In genomic region chr7:43870316-43870715, GRCh38 we compare ENCODE assay signal across 10 cellular contexts. TPM values are rescaled to one million over a fixed set of nuclear protein-coding genes. Genes with fewer than 3 reads are reported as not detected.
DNase-seq lines count a peak whose midpoint lies in the region; ATAC-seq and TF ChIP-seq lines count a peak whose summit lies in the region.
"Had no signal": no experiment of that assay in that cellular context is flagged by ENCODE, and none has a peak within 500 bp of the region (broad histone marks: within the 10 kb centered on the region; RNA-seq: fewer than 3 reads in every experiment).

No MANE protein-coding gene starts in this region.

- H3K4me2 ChIP-seq in GM23248 (ENCODE audit: unreplicated experiment): peak overlapping the region; percentile 98
- H3K4me2 ChIP-seq in smooth muscle cell: peak overlapping the region; percentile 89
- no peak overlapping the region for H3K4me2 ChIP-seq in MM.1S (ENCODE audit: low read depth, low read length)

- H4K20me1 ChIP-seq in GM23248 (ENCODE audit: insufficient read depth): no peaks in the 10 kb centered on the region
- H4K20me1 ChIP-seq in smooth muscle cell (ENCODE audit: low read depth): no peaks in the 10 kb centered on the region
- no peaks in the 10 kb centered on the region for H4K20me1 ChIP-seq in MM.1S (ENCODE audit: insufficient read depth, low read length)

- no peak for ATAC-seq in RWPE2 (ENCODE audit: low read depth)

- H3K9ac ChIP-seq in GM23248 (peak overlapping the region; percentile 98), smooth muscle cell (ENCODE audit: low read depth) (peak overlapping the region; percentile 98), MM.1S (ENCODE audit: low read length) (no peak overlapping the region)
- H3K9ac ChIP-seq: parathyroid adenoma had no signal

- H3K4me1 ChIP-seq in GM23248 (ENCODE audit: insufficient read depth): peaks cover 51% of the 10 kb centered on the region
- peaks cover 31% of the 10 kb centered on the region for H3K4me1 ChIP-seq in RWPE2 (ENCODE audit: insufficient read depth, poor library complexity, severe bottlenecking)
- peaks cover 13% of the 10 kb centered on the region for H3K4me1 ChIP-seq in smooth muscle cell (ENCODE audit: low read depth)
- H3K4me1 ChIP-seq in MM.1S (ENCODE audit: low read length): peaks cover 7% of the 10 kb centered on the region; the same call in 1 of the 2 replicates

- no peaks in the 10 kb centered on the region; the same call in none of the 2 replicates for H3K36me3 ChIP-seq in GM23248 (ENCODE audit: low read depth)
- peaks cover 20% of the 10 kb centered on the region for H3K36me3 ChIP-seq in RWPE2 (ENCODE audit: low read depth)
- no peaks in the 10 kb centered on the region for H3K36me3 ChIP-seq in smooth muscle cell (ENCODE audit: low read depth)
- peaks cover 11% of the 10 kb centered on the region for H3K36me3 ChIP-seq in MM.1S (replicated peaks; ENCODE audit: insufficient read depth, low read length)

- 86 to 90% methylated on average over 4 of the region's 4 CpGs for WGBS in GM23248 (ENCODE audit: low coverage in 1 of 2, low lambda C conversion rate in 2 of 2, missing lambda C conversion rate in 2 of 2), 2 experiments
- WGBS in smooth muscle cell (ENCODE audit: low lambda C conversion rate): 84% methylated on average over 4 of the region's 4 CpGs

- DNase-seq in GM23248 (no peak), RWPE2 (ENCODE audit: low spot score) (no peak), fibroblast of villous mesenchyme (ENCODE audit: low read depth) (peak; percentile 23), smooth muscle cell (lab: John Stamatoyannopoulos, UW; ENCODE audit: unreplicated experiment) (no peak), DMS153 (lab: John Stamatoyannopoulos, UW) (no peak), NCI-H226 (no peak), NCI-H1092 treated with DMSO at 0.1 percent for 48 hours (lab: John Stamatoyannopoulos, UW) (no peak), MM.1S (no peak)
- DNase-seq: activated effector memory CD4-positive, alpha-beta T cell treated with Interleukin-2 at 50 U/mL for 16 hours had no signal

- TF ChIP-seq CTCF in RWPE2 (IDR thresholded peaks at IDR 0.05; ENCODE audit: poor library complexity, severe bottlenecking) (no peak), fibroblast of villous mesenchyme (IDR thresholded peaks at IDR 0.05; ENCODE audit: insufficient read depth, low read depth, low read length) (no peak), smooth muscle cell (IDR thresholded peaks at IDR 0.05; ENCODE audit: borderline replicate concordance, insufficient read depth, poor library complexity, severe bottlenecking) (no peak), MM.1S (IDR thresholded peaks at IDR 0.05; ENCODE audit: low read length) (no peak)

- H3K9me2 ChIP-seq in GM23248 (ENCODE audit: insufficient read depth): no peaks in the 10 kb centered on the region
- no peaks in the 10 kb centered on the region for H3K9me2 ChIP-seq in MM.1S (replicated peaks; ENCODE audit: insufficient read depth, low read length)

- H2AFZ ChIP-seq in GM23248 (peak overlapping the region; percentile 57; the same call in 1 of the 2 replicates), smooth muscle cell (ENCODE audit: low read depth) (no peak overlapping the region), MM.1S (ENCODE audit: low read length) (no peak overlapping the region)

- in situ Hi-C loops in GM23248 (cut with MboI): no loop called here

- peak overlapping the region; percentile 85 for H3K4me3 ChIP-seq in GM23248
- H3K4me3 ChIP-seq in RWPE2 (ENCODE audit: severe bottlenecking): no peak overlapping the region
- no peak overlapping the region for H3K4me3 ChIP-seq in fibroblast of villous mesenchyme (ENCODE audit: low read depth, low read length)
- peak overlapping the region; percentile 88 for H3K4me3 ChIP-seq in smooth muscle cell
- H3K4me3 ChIP-seq in MM.1S (ENCODE audit: low read length): no peak overlapping the region

- H3K9me3 ChIP-seq in GM23248 (ENCODE audit: low read depth): no peaks in the 10 kb centered on the region
- no peaks in the 10 kb centered on the region for H3K9me3 ChIP-seq in RWPE2 (ENCODE audit: severe bottlenecking)
- no peaks in the 10 kb centered on the region for H3K9me3 ChIP-seq in smooth muscle cell (replicated peaks; ENCODE audit: low read depth)
- no peaks in the 10 kb centered on the region for H3K9me3 ChIP-seq in MM.1S (replicated peaks; ENCODE audit: insufficient read depth, low read length)

- H3F3A ChIP-seq in GM23248 (ENCODE audit: insufficient read depth) (peaks cover 57% of the 10 kb centered on the region), smooth muscle cell (ENCODE audit: low read depth) (no peaks in the 10 kb centered on the region), MM.1S (ENCODE audit: insufficient read depth, low read length) (peaks cover 25% of the 10 kb centered on the region)

- H3K27me3 ChIP-seq in GM23248 (replicated peaks; ENCODE audit: insufficient read depth) (no peaks in the 10 kb centered on the region), RWPE2 (ENCODE audit: insufficient read depth, poor library complexity, severe bottlenecking) (no peaks in the 10 kb centered on the region), smooth muscle cell (ENCODE audit: low read depth) (no peaks in the 10 kb centered on the region), MM.1S (replicated peaks; ENCODE audit: insufficient read depth, low read length) (no peaks in the 10 kb centered on the region)

- H3K79me2 ChIP-seq in GM23248 (ENCODE audit: insufficient read depth) (peaks cover 16% of the 10 kb centered on the region), smooth muscle cell (ENCODE audit: low read depth) (peaks cover 3% of the 10 kb centered on the region), MM.1S (ENCODE audit: low read length) (peaks cover 23% of the 10 kb centered on the region)
- H3K79me2 ChIP-seq: parathyroid adenoma had no signal

- H3K27ac ChIP-seq in GM23248 (peak overlapping the region; percentile 100), RWPE2 (ENCODE audit: poor library complexity, severe bottlenecking) (peak overlapping the region; percentile 87), smooth muscle cell (ENCODE audit: low read depth) (peak overlapping the region; percentile 99), MM.1S (ENCODE audit: low read length) (no peak overlapping the region)

RNA-seq across cellular contexts. Expression of gene MRPS24, which starts 1.0 kb away (rescaled TPM):
- 79.3 and 113 TPM in 2 replicates for total RNA-seq in GM23248 (2014; rRNA removed; shearing (Covaris generic))
- polyA plus RNA-seq in GM23248 (2016; fragmentation: Nextera tagmentation; extraction: Ambion mirVana) (163 and 166 TPM in 2 replicates), smooth muscle cell (164 and 183 TPM in 2 replicates)
- total RNA-seq in fibroblast of villous mesenchyme (108 and 112 TPM in 2 replicates), smooth muscle cell (84.1 and 87.7 TPM in 2 replicates)

RNA-seq across cellular contexts. Expression of gene URGCP, which starts 36.1 kb away (rescaled TPM):
- total RNA-seq in GM23248 (2014; rRNA removed; shearing (Covaris generic)): 29.6 and 36.8 TPM in 2 replicates
- polyA plus RNA-seq in GM23248 (2016; fragmentation: Nextera tagmentation; extraction: Ambion mirVana) (25.9 and 26.5 TPM in 2 replicates), smooth muscle cell (20.4 and 23.8 TPM in 2 replicates)
- total RNA-seq in fibroblast of villous mesenchyme (25.8 and 38.9 TPM in 2 replicates), smooth muscle cell (24.8 and 34.4 TPM in 2 replicates)

RNA-seq across cellular contexts. Expression of gene UBE2D4, which starts 55.9 kb away (rescaled TPM):
- total RNA-seq in GM23248 (2014; rRNA removed; shearing (Covaris generic)): 21.7 and 33.0 TPM in 2 replicates
- polyA plus RNA-seq in GM23248 (2016; fragmentation: Nextera tagmentation; extraction: Ambion mirVana) (20.5 and 22.0 TPM in 2 replicates), smooth muscle cell (4.6 and 9.5 TPM in 2 replicates)
- total RNA-seq in fibroblast of villous mesenchyme (9.7 and 11.7 TPM in 2 replicates), smooth muscle cell (5.6 and 8.6 TPM in 2 replicates)

Comparison
In these comparisons a context has a peak if more than half of its experiments do, and no peak if none do; other contexts are left out.
1. H3K4me3 ChIP-seq: peak in GM23248 (single experiment) and smooth muscle cell (single experiment); none in RWPE2 (single experiment), fibroblast of villous mesenchyme (single experiment) and MM.1S (single experiment).